ENCODE assay signal across 14 cellular contexts in genomic region chr19:38512277-38512676, GRCh38.
DNase-seq lines count a peak whose midpoint lies in the region; ATAC-seq, FAIRE-seq and TF ChIP-seq lines count a peak whose summit lies in the region.
"Had no signal": no experiment of that assay in that cellular context is flagged by ENCODE, and none has a peak within 500 bp of the region (broad histone marks: within the 10 kb centered on the region; RNA-seq: fewer than 3 reads in every experiment).

No MANE protein-coding gene starts in this region.

- H3K4me1 ChIP-seq in A549: peaks cover 15% of the 10 kb centered on the region
- H3K4me1 ChIP-seq in neuronal stem cell (ENCODE audit: control insufficient read depth in 2 of 2, insufficient read depth in 1 of 2, low read depth in 1 of 2, low read length in 2 of 2): peaks cover 0 to 1% of the 10 kb centered on the region in 2 donors

- no peak for TF ChIP-seq RAD21 in A549 (conservative IDR thresholded peaks at IDR 0.05 in 1 of 2, IDR thresholded peaks at IDR 0.05 in 1 of 2)

- FAIRE-seq in A549 (lab: Jason Lieb, UNC): no peak
- FAIRE-seq: D721Med, H1 had no signal

- H3K4me2 ChIP-seq in A549: no peak overlapping the region
- no peak overlapping the region for H3K4me2 ChIP-seq in neuronal stem cell (ENCODE audit: insufficient read depth, low read length, poor library complexity, severe bottlenecking)

- no peak overlapping the region for H3K9ac ChIP-seq in neuronal stem cell (ENCODE audit: low read depth, low read length, poor library complexity)

- WGBS in A549 (ENCODE audit: missing lambda C conversion rate): 83% methylated on average over 19 of the region's 19 CpGs
- WGBS in neuronal stem cell (ENCODE audit: extremely low coverage in 2 of 2, insufficient read length in 2 of 2, insufficient replicate concordance in 1 of 2), 2 donors: no CpG with 5 or more reads among the region's 19 CpGs

- H2BK120ac ChIP-seq in neuronal stem cell (ENCODE audit: low read depth, low read length): no peak overlapping the region

- H3K4me3 ChIP-seq in A549: no peak overlapping the region
- peak overlapping the region in 1 of 2 donors; percentile 49 for H3K4me3 ChIP-seq in neuronal stem cell (ENCODE audit: low read length in 2 of 2)
- H3K4me3 ChIP-seq in coronary artery: no peak overlapping the region
- H3K4me3 ChIP-seq: HAP-1 had no signal

- H3K36me3 ChIP-seq in neuronal stem cell (replicated peaks in 1 of 2; ENCODE audit: control insufficient read depth in 2 of 2, insufficient read depth in 2 of 2, low read length in 2 of 2): peaks cover 0 to 2% of the 10 kb centered on the region in 2 donors
- H3K36me3 ChIP-seq: HAP-1 had no signal

- peak overlapping the region; percentile 33 for H2BK12ac ChIP-seq in neuronal stem cell (ENCODE audit: low read length)

- CTCF ChIA-PET in A549 (lab: Yijun Ruan, JAX): interaction anchor here (0.9 to 12.7 kb wide), 13 partner anchors 10 to 441 kb away, joined by 3 to 160 read pairs (median 30); partner anchors contain the start of genes CCER2, FAM98C, MRPS12 and SARS2

- POLR2A ChIA-PET in A549 (lab: Yijun Ruan, JAX): no interaction called here

- peak overlapping the region; percentile 96 for H2BK15ac ChIP-seq in neuronal stem cell (ENCODE audit: low read length)

- no peak overlapping the region for H4K91ac ChIP-seq in neuronal stem cell (ENCODE audit: low read depth, low read length, poor library complexity)

- DNase-seq in NCI-H748 (lab: John Stamatoyannopoulos, UW; ENCODE audit: unreplicated experiment) (peak; percentile 34), NCI-H748 treated with DMSO at 0.1 percent for 48 hours (lab: John Stamatoyannopoulos, UW) (no peak), A549 (ENCODE audit: low read depth in 1 of 2, low spot score in 1 of 2) (no peak), Daoy (ENCODE audit: low read depth) (peak; percentile 21), neuronal stem cell (ENCODE audit: low spot score) (no peak), coronary artery (ENCODE audit: low spot score) (no peak), T-helper 9 cell (no peak)
- DNase-seq: CD8-positive, alpha-beta T cell; COR-L47; DMS153 had no signal

- no peak for ATAC-seq in A549
- ATAC-seq: CD8-positive, alpha-beta T cell had no signal

- H3K9me3 ChIP-seq in A549: no peaks in the 10 kb centered on the region
- no peaks in the 10 kb centered on the region for H3K9me3 ChIP-seq in neuronal stem cell (replicated peaks in 1 of 2; ENCODE audit: control insufficient read depth in 2 of 2, insufficient read depth in 1 of 2, low read depth in 1 of 2, low read length in 2 of 2)
- H3K9me3 ChIP-seq: HAP-1 had no signal

- H3K18ac ChIP-seq in neuronal stem cell (ENCODE audit: low read length): peak overlapping the region; percentile 65

- no peak overlapping the region for H2BK5ac ChIP-seq in neuronal stem cell (ENCODE audit: low read length)

- H3K4ac ChIP-seq in neuronal stem cell (ENCODE audit: low read length): no peak overlapping the region

- H2AK5ac ChIP-seq in neuronal stem cell (ENCODE audit: low read depth, low read length): peak overlapping the region; percentile 1

- H3K27ac ChIP-seq in A549: no peak overlapping the region
- no peak overlapping the region for H3K27ac ChIP-seq in neuronal stem cell (replicated peaks; ENCODE audit: low read length)
- H3K27ac ChIP-seq in coronary artery: no peak overlapping the region
- H3K27ac ChIP-seq: HL-60 had no signal

- H3K23ac ChIP-seq in neuronal stem cell (ENCODE audit: low read depth, low read length, poor library complexity): peak overlapping the region; percentile 85

- no peak for TF ChIP-seq EP300 in A549 (IDR thresholded peaks at IDR 0.05)

- H3K79me1 ChIP-seq in neuronal stem cell (ENCODE audit: low read depth, low read length): no peaks in the 10 kb centered on the region

- TF ChIP-seq CTCF in A549 (IDR thresholded peaks at IDR 0.05): no peak
- no peak for TF ChIP-seq CTCF in coronary artery (IDR thresholded peaks at IDR 0.05)

- no peak overlapping the region for H2AFZ ChIP-seq in neuronal stem cell (ENCODE audit: low read length)

- no peak overlapping the region for H3K14ac ChIP-seq in neuronal stem cell (ENCODE audit: low read length)

- H3K27me3 ChIP-seq in neuronal stem cell (ENCODE audit: control insufficient read depth in 3 of 3, insufficient read depth in 3 of 3, low read depth in 1 of 3, low read length in 3 of 3): peaks cover 0 to 2% (median 0%) of the 10 kb centered on the region in 3 experiments

- no peak for TF ChIP-seq POLR2A in A549 (IDR thresholded peaks at IDR 0.05; ENCODE audit: low read length)

- H4K8ac ChIP-seq in neuronal stem cell (ENCODE audit: low read depth, low read length): peak overlapping the region; percentile 82

TF ChIP-seq in A549, 52 proteins besides CTCF, POLR2A, EP300 and RAD21:
- TF ChIP-seq FOSL2 (IDR thresholded peaks at IDR 0.05) (no peak), FOSL2 (CRISPR knock-in tag; IDR thresholded peaks at IDR 0.05) (peak; percentile 40; the same call in 1 of the 2 replicates), NR3C1 (IDR thresholded peaks at IDR 0.05) (no peak), TFCP2L1 (CRISPR knock-in tag; IDR thresholded peaks at IDR 0.05) (no peak), CHD4 (IDR thresholded peaks at IDR 0.05; ENCODE audit: borderline replicate concordance) (no peak), ESRRA (IDR thresholded peaks at IDR 0.05; ENCODE audit: borderline replicate concordance, low read length) (no peak)

Comparison
In these comparisons a context has a peak if more than half of its experiments do, and no peak if none do; other contexts are left out.
1. DNase-seq: peak in NCI-H748 (single experiment) and Daoy (single experiment); none in NCI-H748 treated with DMSO at 0.1 percent for 48 hours (single experiment), A549 (0 of 2), neuronal stem cell (single experiment), coronary artery (single experiment) and T-helper 9 cell (single experiment).